Comparison of ENCODE assay signal across 11 cellular contexts in genomic region chr1:57986432-57986831, GRCh38.
DNase-seq lines count a peak whose midpoint lies in the region; ATAC-seq lines count a peak whose summit lies in the region.
"Had no signal": no experiment of that assay in that cellular context is flagged by ENCODE, and none has a peak within 500 bp of the region (broad histone marks: within the 10 kb centered on the region; RNA-seq: fewer than 3 reads in every experiment).

No MANE protein-coding gene starts in this region.

- peak; percentile 93 for ATAC-seq in GM19351 (IDR thresholded peaks at IDR 0.05; ENCODE audit: unreplicated experiment)
- peak; percentile 83 for ATAC-seq in HG03025 (IDR thresholded peaks at IDR 0.05; ENCODE audit: low FRiP score, unreplicated experiment)

- peak; percentile 12 for DNase-seq in Ammon's horn (ENCODE audit: low spot score)
- DNase-seq in NOMO-1 treated with DMSO at 0.1 percent for 48 hours (lab: John Stamatoyannopoulos, UW; ENCODE audit: unreplicated experiment) = peak; percentile 93
- no peak for DNase-seq in DMS114 treated with DMSO at 0.1 percent for 48 hours (lab: John Stamatoyannopoulos, UW; ENCODE audit: unreplicated experiment)
- DNase-seq in A172 (ENCODE audit: low spot score) = no peak
- DNase-seq in activated CD4-positive, alpha-beta T cell treated with anti-CD3 and anti-CD28 coated beads for 4 hours = no peak
- DNase-seq in NCI-H1694 (lab: John Stamatoyannopoulos, UW) = no peak
- DNase-seq: midbrain, NCI-H2081 treated with DMSO at 0.1 percent for 48 hours, SJCRH30 had no signal

Comparison
In these comparisons a context has a peak if more than half of its experiments do, and no peak if none do; other contexts are left out.
1. DNase-seq: peak in Ammon's horn (single experiment) and NOMO-1 treated with DMSO at 0.1 percent for 48 hours (single experiment); none in DMS114 treated with DMSO at 0.1 percent for 48 hours (single experiment), A172 (single experiment), activated CD4-positive, alpha-beta T cell treated with anti-CD3 and anti-CD28 coated beads for 4 hours (0 of 2) and NCI-H1694 (single experiment).